8 cellular contexts compared by ENCODE assay signal in the genomic region with DNA sequence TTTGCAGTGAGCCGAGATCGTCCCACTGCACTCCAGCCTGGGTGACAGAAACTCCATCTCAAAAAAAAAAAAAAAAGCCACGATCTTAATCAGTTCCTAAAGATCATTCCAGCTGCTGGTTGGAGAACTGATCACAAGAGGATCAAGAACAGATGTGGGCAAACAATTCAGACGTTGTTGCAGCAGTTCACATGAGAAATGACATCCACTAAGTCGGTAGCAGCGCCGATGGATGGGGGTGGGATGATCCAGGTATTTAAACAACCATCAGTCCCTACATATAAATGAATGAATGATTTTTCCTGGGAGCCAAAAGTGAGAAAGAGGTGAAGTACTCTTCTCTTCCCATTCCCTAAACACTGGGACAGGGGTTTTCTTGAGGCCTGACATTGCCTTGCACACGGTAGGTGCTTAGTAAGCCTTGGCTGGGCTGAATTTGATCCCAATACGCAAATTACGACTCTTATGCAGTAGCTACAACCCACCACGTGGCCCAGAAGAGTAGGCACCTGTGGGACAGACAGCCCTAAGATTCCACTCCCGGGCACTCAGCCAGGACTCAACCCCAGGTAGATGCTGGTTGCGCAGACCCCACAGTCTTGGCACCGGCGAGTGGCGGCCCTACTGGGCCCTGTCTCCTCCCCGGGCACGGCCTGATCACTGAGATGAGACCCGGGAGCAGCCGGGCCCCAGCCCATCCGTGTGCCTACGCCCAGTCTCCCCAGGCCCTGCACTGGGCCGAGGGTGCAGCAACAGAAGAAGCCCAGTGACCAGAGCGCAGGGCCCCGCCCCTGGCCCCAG. TPM values are rescaled to one million over a fixed set of nuclear protein-coding genes. Genes with fewer than 3 reads are reported as not detected.
A peak's percentile ranks its signal among the peaks of the same experiment; 100 is the strongest.
DNase-seq lines count a peak whose midpoint lies in the region; ATAC-seq, FAIRE-seq and TF ChIP-seq lines count a peak whose summit lies in the region.

No MANE protein-coding gene starts in this region.

- no peak for TF ChIP-seq CTCF in AG04449 (IDR thresholded peaks at IDR 0.05; ENCODE audit: insufficient read depth, low read length, missing control alignments)
- TF ChIP-seq CTCF in WI38 (IDR thresholded peaks at IDR 0.05; ENCODE audit: low read depth, low read length), result no peak
- TF ChIP-seq CTCF in pancreas (IDR thresholded peaks at IDR 0.05), result no peak

- peak overlapping the region; percentile 66 to 80 for H3K27ac ChIP-seq in esophagus (ENCODE audit: low read depth in 2 of 2, low read length in 1 of 2)
- peak overlapping the region; percentile 83 to 91 (median 86) for H3K27ac ChIP-seq in pancreas

- POLR2A ChIA-PET in AG04449 (lab: Yijun Ruan, JAX), result interaction anchor here (0.8 to 5.2 kb wide), 15 partner anchors 9 to 219 kb away, joined by 3 to 86 read pairs (median 7); a partner anchor contains a TSS

- peaks cover 6 to 7% of the 10 kb centered on the region in 2 donors for H3K36me3 ChIP-seq in esophagus (ENCODE audit: control insufficient read depth in 2 of 2, insufficient read depth in 2 of 2, low read length in 1 of 2)
- H3K36me3 ChIP-seq in pancreas, result peaks cover 0 to 24% (median 8%) of the 10 kb centered on the region in 3 donors

- H3K4me3 ChIP-seq in AG04449 (ENCODE audit: low read depth, low read length), result peak overlapping the region; percentile 76
- peak overlapping the region; percentile 79 for H3K4me3 ChIP-seq in WI38 (ENCODE audit: low read depth, low read length)
- peak overlapping the region; percentile 56 to 65 for H3K4me3 ChIP-seq in esophagus (ENCODE audit: low read depth in 1 of 2, low read length in 2 of 2)
- peak overlapping the region; percentile 55 to 80 (median 67) for H3K4me3 ChIP-seq in pancreas

- DNase-seq in AG04449 (ENCODE audit: low read depth, low spot score) (no peak), pancreas (peak in 2 of 6 donors; percentile 67 to 85), AML-193 (lab: John Stamatoyannopoulos, UW) (no peak), foreskin melanocyte (no peak)

- 15 to 16% methylated on average over 24 to 25 of the region's 25 CpGs for WGBS in esophagus, 2 donors
- 8 to 12% methylated on average over 22 to 25 of the region's 25 CpGs for WGBS in pancreas, 2 donors

- intact Hi-C loops in pancreas (cut with DNase I), result no loop called here

- FAIRE-seq in pancreas (lab: Jason Lieb, UNC), result no peak

- H3K27me3 ChIP-seq in esophagus (ENCODE audit: control insufficient read depth in 1 of 2, insufficient read depth in 2 of 2, low read length in 2 of 2) (no peaks in the 10 kb centered on the region), pancreas (no peaks in the 10 kb centered on the region)

- peaks cover 3 to 10% of the 10 kb centered on the region in 2 donors for H3K4me1 ChIP-seq in esophagus (ENCODE audit: control insufficient read depth in 2 of 2, insufficient read depth in 2 of 2, low read length in 1 of 2)
- peaks cover 11 to 26% (median 18%) of the 10 kb centered on the region in 3 donors for H3K4me1 ChIP-seq in pancreas

- ATAC-seq in GM18867 (IDR thresholded peaks at IDR 0.05; ENCODE audit: unreplicated experiment) (peak; percentile 23), HG03558 (IDR thresholded peaks at IDR 0.05; ENCODE audit: extremely low read depth, unreplicated experiment) (peak; percentile 6), pancreas (peak; percentile 21 to 25 (median 22))

- CTCF ChIA-PET in AG04449 (lab: Yijun Ruan, JAX), result interaction anchor here (0.8 to 28.9 kb wide), 11 partner anchors 8 to 119 kb away, joined by 3 to 655 read pairs (median 5); a partner anchor contains a TSS

- H3K9me3 ChIP-seq in esophagus (ENCODE audit: control insufficient read depth in 2 of 2, insufficient read depth in 1 of 2, low read depth in 1 of 2, low read length in 1 of 2) (no peaks in the 10 kb centered on the region), pancreas (no peaks in the 10 kb centered on the region)

RNA-seq across cellular contexts. Expression of a gene that starts 0.6 kb away (rescaled TPM):
- polyA plus RNA-seq in esophagus, result 10 to 100 TPM; 16.1 to 24.1 TPM
- total RNA-seq in pancreas, result 10 to 100 TPM; 37.1 to 47.2 (median 40.1) TPM
- 10 to 100 TPM; 25.7 to 36.1 TPM for polyA plus RNA-seq in pancreas

RNA-seq across cellular contexts. Expression of a gene that starts 18.8 kb away (rescaled TPM):
- polyA plus RNA-seq in esophagus (10 to 100 TPM; 40.8 to 59.1 TPM), pancreas (10 to 100 TPM; 24.5 to 32.8 TPM)
- total RNA-seq in pancreas, result 10 to 100 TPM in 3 of 6 donors, 1 to 10 TPM in 3; 2.2 to 21.8 (median 9.2) TPM

RNA-seq across cellular contexts. Expression of a gene that starts 24.7 kb away (rescaled TPM):
- under 1 TPM; 0.14 to 0.16 TPM for polyA plus RNA-seq in esophagus
- total RNA-seq in pancreas, result under 1 TPM in 2 of 6 donors, not detected in 4; 0.09 to 0.18 TPM
- polyA plus RNA-seq in pancreas, result under 1 TPM; 0.15 to 0.54 TPM

RNA-seq across cellular contexts. Expression of a gene that starts 28.8 kb away (rescaled TPM):
- polyA plus RNA-seq in esophagus (10 to 100 TPM; 32.9 to 48.6 TPM), pancreas (100 to 1,000 TPM; 135 to 183 TPM)
- 10 to 100 TPM; 22.7 to 52.6 (median 28.2) TPM for total RNA-seq in pancreas
